Comparison of ENCODE assay signal across 13 cellular contexts in the genomic region with DNA sequence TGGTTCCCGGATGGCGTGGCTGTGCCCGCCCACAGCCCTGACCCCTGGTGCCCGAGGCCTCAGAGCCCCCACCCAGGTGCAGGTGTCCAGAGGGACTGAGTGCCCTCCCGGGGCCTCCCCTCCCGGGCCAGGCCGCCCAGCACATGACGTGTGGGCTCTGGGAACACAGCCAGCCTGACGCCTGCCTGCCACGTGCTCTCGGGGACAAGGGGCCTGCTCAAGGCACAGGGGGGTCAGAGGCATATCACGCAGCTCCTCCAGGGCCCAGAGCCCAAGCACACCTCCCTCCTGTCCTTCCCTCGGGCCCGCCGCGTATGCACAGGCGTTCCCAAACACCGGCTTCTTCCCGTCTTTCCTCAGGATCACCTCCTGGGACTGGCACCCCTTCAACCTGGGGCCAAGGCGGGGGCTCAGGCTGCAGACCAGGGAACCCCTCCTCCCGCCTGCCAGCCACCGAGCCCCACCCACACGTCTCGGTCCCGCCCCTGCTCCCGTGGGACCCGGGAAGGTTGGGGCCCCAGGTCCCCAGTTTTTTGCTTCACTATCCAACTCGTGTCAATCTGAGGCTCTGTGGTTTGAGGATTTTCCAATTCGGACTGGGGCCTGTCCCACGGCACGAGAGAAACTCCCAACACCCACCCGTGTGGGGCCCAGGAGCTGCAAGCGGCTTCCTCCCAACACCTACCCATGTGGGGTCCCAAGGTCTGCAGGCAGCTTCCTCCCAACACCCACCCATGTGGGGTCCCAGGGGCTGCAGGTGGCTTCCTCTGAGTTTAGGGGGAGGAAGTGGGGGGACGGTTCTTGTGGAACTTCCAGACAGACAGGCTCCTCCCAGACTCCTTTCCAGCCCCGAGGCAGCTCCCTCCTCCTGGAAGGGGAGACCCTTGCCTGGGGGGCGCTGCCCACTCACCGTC. TPM values are rescaled to one million over a fixed set of nuclear protein-coding genes. Genes with fewer than 3 reads are reported as not detected.
A peak's percentile ranks its signal among the peaks of the same experiment; 100 is the strongest.
DNase-seq lines count a peak whose midpoint lies in the region; ATAC-seq, FAIRE-seq and TF ChIP-seq lines count a peak whose summit lies in the region.
"Had no signal": no experiment of that assay in that cellular context is flagged by ENCODE, and none has a peak within 500 bp of the region (broad histone marks: within the 10 kb centered on the region; RNA-seq: fewer than 3 reads in every experiment).

No MANE protein-coding gene starts in this region.

- peak overlapping the region; percentile 75 for H3K4me2 ChIP-seq in DOHH2 (ENCODE audit: low read length)
- H3K4me2 ChIP-seq in IMR-90 (ENCODE audit: low read depth, low read length): no peak overlapping the region

- no peak for TF ChIP-seq POLR2A in IMR-90 (IDR thresholded peaks at IDR 0.05; ENCODE audit: low read depth, low read length)

- H3K36me3 ChIP-seq in DOHH2 (ENCODE audit: control insufficient read depth, low read length) (no peaks in the 10 kb centered on the region), IMR-90 (ENCODE audit: control insufficient read depth, insufficient read depth, low read length) (no peaks in the 10 kb centered on the region), pancreas (no peaks in the 10 kb centered on the region)
- H3K36me3 ChIP-seq: MG63 had no signal

- no peak overlapping the region for H2AK5ac ChIP-seq in IMR-90 (ENCODE audit: low read depth, low read length)

- H2BK5ac ChIP-seq in IMR-90 (ENCODE audit: low read depth, low read length, poor library complexity, severe bottlenecking): no peak overlapping the region

- no peaks in the 10 kb centered on the region for H3K9me3 ChIP-seq in DOHH2 (ENCODE audit: control insufficient read depth, insufficient read depth, low read length)
- no peaks in the 10 kb centered on the region for H3K9me3 ChIP-seq in IMR-90 (ENCODE audit: control insufficient read depth, insufficient read depth, low read length)
- no peaks in the 10 kb centered on the region for H3K9me3 ChIP-seq in pancreas
- H3K9me3 ChIP-seq: MG63 had no signal

- H3K27ac ChIP-seq in DOHH2 (ENCODE audit: low read depth, low read length) (no peak overlapping the region), IMR-90 (ENCODE audit: insufficient read depth, low read length) (no peak overlapping the region), pancreas (no peak overlapping the region)

- BruUV-seq in IMR-90 (replicated peaks; lab: Mats Ljungman, UMichigan): no TSS peak

- H2BK15ac ChIP-seq in IMR-90 (ENCODE audit: low read depth, low read length): no peak overlapping the region

- H3K9me1 ChIP-seq in IMR-90 (ENCODE audit: insufficient read depth, low read length): no peaks in the 10 kb centered on the region

- no peak for FAIRE-seq in pancreas (lab: Jason Lieb, UNC)

- TF ChIP-seq CTCF in DOHH2 (IDR thresholded peaks at IDR 0.05; ENCODE audit: low read depth, low read length, poor library complexity, severe bottlenecking) (no peak), IMR-90 (conservative IDR thresholded peaks at IDR 0.05; ENCODE audit: low read depth, low read length) (no peak), pancreas (IDR thresholded peaks at IDR 0.05) (no peak)

- peak overlapping the region; percentile 15 for H2AK9ac ChIP-seq in IMR-90 (replicated peaks; ENCODE audit: low read depth, low read length, poor library complexity)

- H3K18ac ChIP-seq in IMR-90 (ENCODE audit: low read depth, low read length): no peak overlapping the region

- CTCF ChIA-PET in IMR-90 (lab: Yijun Ruan, JAX): no interaction called here

- intact Hi-C loops in IMR-90 (cut with micrococcal nuclease): no loop called here
- intact Hi-C loops in pancreas (cut with DNase I): no loop called here

- peaks cover 45% of the 10 kb centered on the region for H3K27me3 ChIP-seq in DOHH2 (ENCODE audit: control insufficient read depth, low read length)
- H3K27me3 ChIP-seq in IMR-90 (ENCODE audit: control insufficient read depth, insufficient read depth, low read length): peaks cover 65% of the 10 kb centered on the region
- no peaks in the 10 kb centered on the region for H3K27me3 ChIP-seq in pancreas
- H3K27me3 ChIP-seq: MG63 had no signal

- POLR2A ChIA-PET in IMR-90 (lab: Charles Lee; ENCODE audit: unreplicated experiment): no interaction called here

- H3K9me2 ChIP-seq in DOHH2 (replicated peaks; ENCODE audit: control insufficient read depth, low read length): no peaks in the 10 kb centered on the region

- no peak overlapping the region for H3K14ac ChIP-seq in IMR-90 (replicated peaks; ENCODE audit: low read depth, low read length)

- H4K5ac ChIP-seq in IMR-90 (ENCODE audit: low read depth, low read length): no peak overlapping the region

- H2BK20ac ChIP-seq in IMR-90 (ENCODE audit: low read depth, low read length): no peak overlapping the region

- H3K4me3 ChIP-seq in DOHH2 (ENCODE audit: low read length): peak overlapping the region; percentile 59
- H3K4me3 ChIP-seq in IMR-90 (ENCODE audit: insufficient read depth, low read depth, low read length): no peak overlapping the region
- H3K4me3 ChIP-seq in pancreas: no peak overlapping the region
- H3K4me3 ChIP-seq: MG63 had no signal

- no peak overlapping the region for H3K56ac ChIP-seq in IMR-90 (ENCODE audit: extremely low read depth, insufficient read depth, low read length)

- H3K79me1 ChIP-seq in IMR-90 (ENCODE audit: low read depth in 1 of 2, low read length in 2 of 2): no peaks in the 10 kb centered on the region

- H3K4ac ChIP-seq in IMR-90 (ENCODE audit: low read depth, low read length): no peak overlapping the region

- dilution Hi-C loops in IMR-90 (cut with HindIII; ENCODE audit: low sequenced_read_pairs, unreplicated experiment): no loop called here

- H3K4me1 ChIP-seq in DOHH2 (ENCODE audit: control insufficient read depth, low read length) (peaks cover 24% of the 10 kb centered on the region), IMR-90 (ENCODE audit: control insufficient read depth, insufficient read depth, low read length) (peaks cover 3% of the 10 kb centered on the region; the same call in 1 of the 2 replicates), pancreas (peaks cover 12 to 17% (median 14%) of the 10 kb centered on the region in 3 donors)

- peak; percentile 34 for DNase-seq in IMR-90
- DNase-seq in pancreas: peak in 1 of 6 donors; percentile 79
- no peak for DNase-seq in HPDE6-E6E7 (ENCODE audit: extremely low spot score)
- no peak for DNase-seq in C1 segment of cervical spinal cord (lab: John Stamatoyannopoulos, UW)
- DNase-seq: central memory CD4-positive, alpha-beta T cell; DND-41; mesendoderm; MG63; NCI-H69; SW 1271 had no signal

- no peak for TF ChIP-seq RAD21 in IMR-90 (IDR thresholded peaks at IDR 0.05; ENCODE audit: low read length)

- H4K91ac ChIP-seq in IMR-90 (ENCODE audit: insufficient read depth, low read depth, low read length): no peak overlapping the region

- WGBS in IMR-90 (ENCODE audit: extremely low coverage in 2 of 2, insufficient read length in 1 of 2), 2 experiments: 52% methylated on average over 7 of the region's 37 CpGs; no CpG with 5 or more reads in 1 of the 2 experiments
- WGBS in pancreas, 2 donors: 23 to 31% methylated on average over 34 to 37 of the region's 37 CpGs

- H3K9ac ChIP-seq in IMR-90 (ENCODE audit: low read depth, low read length): no peak overlapping the region

- peak overlapping the region; percentile 21 for H2AFZ ChIP-seq in IMR-90 (replicated peaks; ENCODE audit: low read length, poor library complexity)

- in situ Hi-C loops in IMR-90 (cut with MboI; ENCODE audit: low sequenced_read_pairs): no loop called here

- H4K20me1 ChIP-seq in DOHH2 (ENCODE audit: control insufficient read depth, insufficient read depth, low read depth, low read length) (no peaks in the 10 kb centered on the region), IMR-90 (ENCODE audit: insufficient read depth, low read length) (no peaks in the 10 kb centered on the region; the same call in 1 of the 2 replicates)

- no peak overlapping the region for H2BK120ac ChIP-seq in IMR-90 (ENCODE audit: low read depth, low read length)

- H3K79me2 ChIP-seq in DOHH2 (ENCODE audit: control insufficient read depth, low read length): no peaks in the 10 kb centered on the region

- H4K8ac ChIP-seq in IMR-90 (ENCODE audit: low read depth in 2 of 2, low read length in 2 of 2): no peak overlapping the region

- ATAC-seq in IMR-90 (ENCODE audit: low read depth) (peak; percentile 37), esophagus mucosa (peak; percentile 5), pancreas (peak; percentile 47 to 56 (median 50)), HG02759 (IDR thresholded peaks at IDR 0.05; ENCODE audit: unreplicated experiment) (no peak)

- no peak overlapping the region for H3K23ac ChIP-seq in IMR-90 (ENCODE audit: low read depth, low read length)

- no peaks in the 10 kb centered on the region for H3F3A ChIP-seq in DOHH2 (ENCODE audit: control insufficient read depth, insufficient read depth)

RNA-seq across cellular contexts. Expression of gene LCN10, which starts 1.5 kb away (rescaled TPM):
- total RNA-seq in IMR-90 (2012; rRNA removed) (not detected in 2 replicates), esophagus mucosa (1.3 TPM), pancreas (1 to 10 TPM in 4 of 6 donors, under 1 TPM in 2; 0.16 to 1.7 (median 1.4) TPM)
- polyA plus RNA-seq in IMR-90 (2012; rRNA removed) (not detected in 2 replicates), pancreas (10 to 100 TPM; 12.4 to 54.0 TPM)
- polyA plus RNA-seq in IMR-90 (2012; cell fraction: cytosol; rRNA removed): 0.03 TPM in 1 of 2 replicates, not detected in the other
- not detected in 2 replicates for polyA plus RNA-seq in IMR-90 (2012; cell fraction: nucleus; rRNA removed; ENCODE audit: low replicate concordance)

RNA-seq across cellular contexts. Expression of gene LCN6, which starts 7.1 kb away (rescaled TPM):
- total RNA-seq in IMR-90 (2012; rRNA removed): not detected in 2 replicates
- polyA plus RNA-seq in IMR-90 (2012; rRNA removed): not detected in 2 replicates
- polyA plus RNA-seq in IMR-90 (2012; cell fraction: cytosol; rRNA removed): not detected in 2 replicates
- not detected in 2 replicates for polyA plus RNA-seq in IMR-90 (2012; cell fraction: nucleus; rRNA removed; ENCODE audit: low replicate concordance)
- total RNA-seq in esophagus mucosa: 3.8 TPM
- 1 to 10 TPM in 4 of 6 donors, not detected in 2; 1.1 to 5.2 (median 3.2) TPM for total RNA-seq in pancreas
- 10 to 100 TPM; 13.0 to 25.6 TPM for polyA plus RNA-seq in pancreas

RNA-seq across cellular contexts. Expression of gene LCN8, which starts 16.8 kb away (rescaled TPM):
- not detected in 2 replicates for total RNA-seq in IMR-90 (2012; rRNA removed)
- not detected in 2 replicates for polyA plus RNA-seq in IMR-90 (2012; rRNA removed)
- not detected in 2 replicates for polyA plus RNA-seq in IMR-90 (2012; cell fraction: cytosol; rRNA removed)
- polyA plus RNA-seq in IMR-90 (2012; cell fraction: nucleus; rRNA removed; ENCODE audit: low replicate concordance): not detected in 2 replicates
- not detected for total RNA-seq in esophagus mucosa
- total RNA-seq in pancreas: not detected
- polyA plus RNA-seq in pancreas: not detected

RNA-seq across cellular contexts. Expression of gene LCN15, which starts 23.1 kb away (rescaled TPM):
- total RNA-seq in IMR-90 (2012; rRNA removed) (not detected in 2 replicates), esophagus mucosa (not detected), pancreas (not detected)
- polyA plus RNA-seq in IMR-90 (2012; rRNA removed) (not detected in 2 replicates), pancreas (not detected)
- not detected in 2 replicates for polyA plus RNA-seq in IMR-90 (2012; cell fraction: cytosol; rRNA removed)
- polyA plus RNA-seq in IMR-90 (2012; cell fraction: nucleus; rRNA removed; ENCODE audit: low replicate concordance): not detected in 2 replicates

RNA-seq across cellular contexts. Expression of gene DIPK1B, which starts 28.9 kb away (rescaled TPM):
- total RNA-seq in IMR-90 (2012; rRNA removed) (3.1 and 3.4 TPM in 2 replicates), esophagus mucosa (0.76 TPM), pancreas (1 to 10 TPM; 4.3 to 7.5 (median 5.8) TPM)
- polyA plus RNA-seq in IMR-90 (2012; rRNA removed) (7.1 and 8.5 TPM in 2 replicates), pancreas (10 to 100 TPM; 13.2 to 32.3 TPM)
- 7.2 and 17.0 TPM in 2 replicates for polyA plus RNA-seq in IMR-90 (2012; cell fraction: cytosol; rRNA removed)
- polyA plus RNA-seq in IMR-90 (2012; cell fraction: nucleus; rRNA removed; ENCODE audit: low replicate concordance): 9.5 and 25.7 TPM in 2 replicates
